ENCODE assay signal across 1 cellular context in the genomic region with DNA sequence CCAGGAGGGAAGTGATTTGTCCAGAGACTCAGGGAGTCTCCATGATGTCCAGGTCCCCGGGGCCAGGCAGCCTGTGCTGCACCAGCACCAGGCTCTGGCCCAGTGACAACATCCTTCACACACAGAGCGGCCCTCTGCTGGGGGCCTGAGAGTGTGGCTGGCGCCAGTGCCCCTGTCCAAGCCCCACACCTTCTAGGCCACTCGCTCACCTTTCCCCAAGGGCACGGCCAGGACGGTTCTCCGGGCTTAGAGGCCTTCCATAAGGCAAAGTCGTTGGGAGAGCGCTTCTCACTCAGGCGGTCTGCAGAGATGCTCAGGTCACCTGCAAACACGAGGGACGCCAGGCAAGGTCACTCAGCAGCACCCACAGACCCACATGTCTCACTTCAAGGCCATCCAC.
TF ChIP-seq lines count a peak whose summit lies in the region.

No MANE protein-coding gene starts in this region.

TF ChIP-seq in K562, 482 proteins besides CTCF, POLR2A, EP300 and RAD21:
- TF ChIP-seq BCL6 (CRISPR knock-in tag; IDR thresholded peaks at IDR 0.05) = no peak
- TF ChIP-seq, protein P1, sequence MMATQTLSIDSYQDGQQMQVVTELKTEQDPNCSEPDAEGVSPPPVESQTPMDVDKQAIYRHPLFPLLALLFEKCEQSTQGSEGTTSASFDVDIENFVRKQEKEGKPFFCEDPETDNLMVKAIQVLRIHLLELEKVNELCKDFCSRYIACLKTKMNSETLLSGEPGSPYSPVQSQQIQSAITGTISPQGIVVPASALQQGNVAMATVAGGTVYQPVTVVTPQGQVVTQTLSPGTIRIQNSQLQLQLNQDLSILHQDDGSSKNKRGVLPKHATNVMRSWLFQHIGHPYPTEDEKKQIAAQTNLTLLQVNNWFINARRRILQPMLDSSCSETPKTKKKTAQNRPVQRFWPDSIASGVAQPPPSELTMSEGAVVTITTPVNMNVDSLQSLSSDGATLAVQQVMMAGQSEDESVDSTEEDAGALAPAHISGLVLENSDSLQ (IDR thresholded peaks at IDR 0.05) = no peak
- TF ChIP-seq CBFA2T3 (IDR thresholded peaks at IDR 0.05) = no peak
- no peak for TF ChIP-seq MCM2 (IDR thresholded peaks at IDR 0.05; ENCODE audit: low read depth)
- no peak for TF ChIP-seq ZNF316 (IDR thresholded peaks at IDR 0.05)
- TF ChIP-seq POLR2G (IDR thresholded peaks at IDR 0.05; ENCODE audit: low read depth, low read length) = peak; percentile 49
